ENCODE assay signal across 22 cellular contexts in genomic region chr5:72505539-72505938, GRCh38. TPM values are rescaled to one million over a fixed set of nuclear protein-coding genes. Genes with fewer than 3 reads are reported as not detected.
A peak's percentile ranks its signal among the peaks of the same experiment; 100 is the strongest.
DNase-seq lines count a peak whose midpoint lies in the region; TF ChIP-seq lines count a peak whose summit lies in the region.
"Had no signal": no experiment of that assay in that cellular context is flagged by ENCODE, and none has a peak within 500 bp of the region (broad histone marks: within the 10 kb centered on the region; RNA-seq: fewer than 3 reads in every experiment).

No MANE protein-coding gene starts in this region.

- H3K4me1 Mint-ChIP-seq in activated CD4-positive, alpha-beta T cell treated with anti-CD3 and anti-CD28 coated beads, Interleukin-2, amount 10 ng/mL, durations not matched to agents 7 days and 5 days, result peaks cover 2% of the 10 kb centered on the region
- H3K4me1 Mint-ChIP-seq in endothelial cell (ENCODE audit: unreplicated experiment) (peaks cover 54% of the 10 kb centered on the region), chondrocyte (ENCODE audit: low read depth) (peaks cover 34% of the 10 kb centered on the region)

- TF ChIP-seq CTCF in NB4 (IDR thresholded peaks at IDR 0.05; ENCODE audit: low read depth, low read length), result no peak
- TF ChIP-seq CTCF in endothelial cell (IDR thresholded peaks at IDR 0.05; ENCODE audit: unreplicated experiment), result no peak
- no peak for TF ChIP-seq CTCF in stomach (IDR thresholded peaks at IDR 0.05)
- TF ChIP-seq CTCF in chondrocyte (IDR thresholded peaks at IDR 0.05), result no peak

- peak overlapping the region; percentile 60 for H3K27ac Mint-ChIP-seq in activated CD4-positive, alpha-beta T cell treated with anti-CD3 and anti-CD28 coated beads, Interleukin-2, amount 10 ng/mL, durations not matched to agents 7 days and 5 days
- no peak overlapping the region for H3K27ac Mint-ChIP-seq in endothelial cell (ENCODE audit: unreplicated experiment)
- H3K27ac Mint-ChIP-seq in chondrocyte (ENCODE audit: unreplicated experiment), result no peak overlapping the region
- H3K27ac Mint-ChIP-seq: CD4-positive, alpha-beta T cell had no signal

- no peak for TF ChIP-seq EP300 in stomach (IDR thresholded peaks at IDR 0.05)

- TF ChIP-seq POLR2A in NB4 (IDR thresholded peaks at IDR 0.05; ENCODE audit: extremely low read depth, insufficient read length), result no peak
- TF ChIP-seq POLR2A in stomach (IDR thresholded peaks at IDR 0.05), result no peak

- CTCF ChIA-PET in activated CD4-positive, alpha-beta T cell treated with anti-CD3 and anti-CD28 coated beads, Interleukin-2, amount 10 ng/mL, durations not matched to agents 7 days and 5 days (lab: Charles Lee), result interaction anchor here (1.4 kb wide), 1 partner anchor 16 kb away, joined by 4 read pairs; no protein-coding TSS in a partner anchor

- POLR2A ChIA-PET in activated CD4-positive, alpha-beta T cell treated with anti-CD3 and anti-CD28 coated beads, Interleukin-2, amount 10 ng/mL, durations not matched to agents 7 days and 5 days (lab: Charles Lee), result no interaction called here

- H3K27me3 Mint-ChIP-seq in activated CD4-positive, alpha-beta T cell treated with anti-CD3 and anti-CD28 coated beads, Interleukin-2, amount 10 ng/mL, durations not matched to agents 7 days and 5 days, result peaks cover 18% of the 10 kb centered on the region
- H3K27me3 Mint-ChIP-seq in endothelial cell (ENCODE audit: unreplicated experiment) (peaks cover 3% of the 10 kb centered on the region), chondrocyte (ENCODE audit: low read depth) (no peaks in the 10 kb centered on the region)

- H3K36me3 ChIP-seq in stomach, result no peaks in the 10 kb centered on the region
- H3K36me3 ChIP-seq: tibial nerve had no signal

- H3K4me1 ChIP-seq in stomach, result peaks cover 0 to 34% (median 18%) of the 10 kb centered on the region in 4 donors

- DNase-seq in activated CD4-positive, alpha-beta T cell treated with anti-CD3 and anti-CD28 coated beads, Interleukin-2, amount 10 ng/mL, durations not matched to agents 7 days and 5 days, result no peak
- DNase-seq in activated CD4-positive, alpha-beta T cell treated with anti-CD3 and anti-CD28 coated beads, Interleukin-2, amount 50 U/mL, for 48 hours, result no peak
- peak; percentile 56 for DNase-seq in NB4 (ENCODE audit: low read depth)
- no peak for DNase-seq in endothelial cell (ENCODE audit: low spot score)
- no peak for DNase-seq in stomach
- DNase-seq in NCI-H1694 treated with DMSO at 0.1 percent for 48 hours (lab: John Stamatoyannopoulos, UW), result no peak
- DNase-seq in chondrocyte (ENCODE audit: low spot score), result no peak
- no peak for DNase-seq in iPS-NIHi11 (ENCODE audit: low spot score)
- DNase-seq: activated CD4-positive, alpha-beta T cell treated with anti-CD3 and anti-CD28 coated beads for 48 hours; activated T-cell treated with anti-CD3 and anti-CD28 coated beads, Interleukin-2, amount 50 U/mL, for 4 hours; CD4-positive, alpha-beta T cell; central memory CD4-positive, alpha-beta T cell; DND-41; KG1; NCI-H2029; NCI-H526 treated with DMSO at 0.1 percent for 48 hours; stimulated activated CD4-positive, alpha-beta T cell treated with anti-CD3 and anti-CD28 coated beads, Interleukin-4, amount 100 ng/mL, for 1 hour; stimulated activated CD8-positive, alpha-beta memory T cell treated with anti-CD3 and anti-CD28 coated beads, Interleukin-4, amount 100 ng/mL, for 48 hours; T-helper 9 cell had no signal

- H3K27ac ChIP-seq in stomach, result peak overlapping the region in 3 of 5 donors; percentile 12 to 54 (median 40)

- no peaks in the 10 kb centered on the region for H3K27me3 ChIP-seq in stomach
- H3K27me3 ChIP-seq: tibial nerve had no signal

- no peak overlapping the region for H3K4me3 Mint-ChIP-seq in activated CD4-positive, alpha-beta T cell treated with anti-CD3 and anti-CD28 coated beads, Interleukin-2, amount 10 ng/mL, durations not matched to agents 7 days and 5 days
- peak overlapping the region; percentile 88 for H3K4me3 Mint-ChIP-seq in endothelial cell (ENCODE audit: unreplicated experiment)
- H3K4me3 Mint-ChIP-seq in chondrocyte (ENCODE audit: unreplicated experiment), result no peak overlapping the region
- H3K4me3 Mint-ChIP-seq: activated T-cell treated with anti-CD3 and anti-CD28 coated beads, Interleukin-2, amount 50 U/mL, for 4 hours; CD4-positive, alpha-beta T cell had no signal

- H3K9me3 Mint-ChIP-seq in activated CD4-positive, alpha-beta T cell treated with anti-CD3 and anti-CD28 coated beads, Interleukin-2, amount 10 ng/mL, durations not matched to agents 7 days and 5 days, result no peaks in the 10 kb centered on the region
- H3K9me3 Mint-ChIP-seq in endothelial cell (ENCODE audit: unreplicated experiment) (no peaks in the 10 kb centered on the region), chondrocyte (ENCODE audit: low read depth) (no peaks in the 10 kb centered on the region)
- H3K9me3 Mint-ChIP-seq: activated T-cell treated with anti-CD3 and anti-CD28 coated beads, Interleukin-2, amount 50 U/mL, for 4 hours; CD4-positive, alpha-beta T cell had no signal

- WGBS in stomach, 5 donors, result 66 to 77% (median 70%) methylated on average over 7 of the region's 7 CpGs

- H3K9me3 ChIP-seq in stomach, result no peaks in the 10 kb centered on the region
- H3K9me3 ChIP-seq: tibial nerve had no signal

- intact Hi-C loops in stomach (cut with DNase I; ENCODE audit: low total_unique reads), result no loop called here

- H3K36me3 Mint-ChIP-seq in activated CD4-positive, alpha-beta T cell treated with anti-CD3 and anti-CD28 coated beads, Interleukin-2, amount 10 ng/mL, durations not matched to agents 7 days and 5 days (ENCODE audit: low read depth), result no peaks in the 10 kb centered on the region
- peaks cover 16% of the 10 kb centered on the region for H3K36me3 Mint-ChIP-seq in endothelial cell (ENCODE audit: low read depth, unreplicated experiment)
- H3K36me3 Mint-ChIP-seq in chondrocyte (ENCODE audit: low read depth), result no peaks in the 10 kb centered on the region

- H3K4me3 ChIP-seq in NB4 (ENCODE audit: low read depth, low read length) (peak overlapping the region; percentile 18), stomach (peak overlapping the region in 1 of 4 donors; percentile 2)

RNA-seq across cellular contexts. Expression of gene ZNF366, which starts 1.7 kb away (rescaled TPM):
- not detected for total RNA-seq in activated CD4-positive, alpha-beta T cell treated with anti-CD3 and anti-CD28 coated beads, Interleukin-2, amount 10 ng/mL, durations not matched to agents 7 days and 5 days
- total RNA-seq in endothelial cell (ENCODE audit: unreplicated experiment) (23.3 TPM), stomach (1 to 10 TPM in 4 of 5 donors, not detected in 1; 1.7 to 6.8 (median 4.5) TPM), chondrocyte (not detected in 3 replicates)
- under 1 TPM; 0.10 to 0.46 (median 0.37) TPM for polyA plus RNA-seq in stomach
- total RNA-seq: A673; activated T-cell treated with anti-CD3 and anti-CD28 coated beads, Interleukin-2, amount 50 U/mL, for 4 hours; RPMI7951 had no signal
